ENCODE assay signal across 1 cellular context in the genomic region with DNA sequence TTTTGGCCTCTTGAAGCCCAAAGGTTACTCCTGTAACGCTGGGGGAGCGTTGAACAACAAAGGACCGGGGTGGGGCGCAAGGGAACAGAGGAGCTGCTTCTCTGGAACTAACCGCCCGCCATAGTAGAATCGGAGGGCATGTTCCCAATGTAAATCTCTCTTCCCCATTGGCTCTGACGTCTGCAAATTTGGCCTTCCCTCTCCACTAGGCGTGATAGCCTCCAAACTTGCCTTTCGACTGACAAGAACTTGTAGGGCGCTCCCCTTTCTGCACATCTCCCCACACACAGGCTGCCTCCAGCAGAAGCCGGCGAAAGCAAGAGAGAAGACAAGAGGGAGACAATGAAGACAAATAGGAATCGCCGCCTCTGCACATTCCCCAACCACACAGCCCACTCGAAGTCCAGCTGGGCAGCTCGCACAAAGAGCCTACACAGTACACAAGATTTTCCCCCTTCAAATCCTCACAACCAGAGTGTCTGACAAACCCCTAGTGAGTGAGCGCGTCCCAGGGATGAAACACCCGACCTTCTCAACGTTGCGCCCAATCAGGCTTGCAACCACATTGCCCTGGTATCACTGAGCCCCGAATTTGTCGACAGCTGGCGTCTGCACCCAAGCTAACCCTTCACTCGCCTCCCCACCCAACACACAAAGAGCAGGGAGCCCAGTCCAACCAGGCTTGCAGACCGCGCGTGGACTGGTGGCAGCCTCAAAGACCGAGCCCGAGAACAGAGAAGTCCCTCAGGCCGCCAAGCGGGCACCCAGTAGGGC.
TF ChIP-seq lines count a peak whose summit lies in the region.

No MANE protein-coding gene starts in this region.

TF ChIP-seq in H1, 55 proteins besides CTCF, POLR2A, EP300 and RAD21:
- TF ChIP-seq, protein P1, sequence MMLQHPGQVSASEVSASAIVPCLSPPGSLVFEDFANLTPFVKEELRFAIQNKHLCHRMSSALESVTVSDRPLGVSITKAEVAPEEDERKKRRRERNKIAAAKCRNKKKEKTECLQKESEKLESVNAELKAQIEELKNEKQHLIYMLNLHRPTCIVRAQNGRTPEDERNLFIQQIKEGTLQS (IDR thresholded peaks at IDR 0.05; ENCODE audit: insufficient read depth, low read depth, low read length), result no peak
- peak; percentile 47; the same call in 1 of the 2 replicates for TF ChIP-seq CBX8 (IDR thresholded peaks at IDR 0.05; ENCODE audit: borderline replicate concordance, low read depth, low read length)
- no peak for TF ChIP-seq CHD7 (IDR thresholded peaks at IDR 0.05; ENCODE audit: insufficient replicate concordance, low read length)
- peak; percentile 90 for TF ChIP-seq SUZ12 (IDR thresholded peaks at IDR 0.05; ENCODE audit: low read length)
- TF ChIP-seq, protein P2, sequence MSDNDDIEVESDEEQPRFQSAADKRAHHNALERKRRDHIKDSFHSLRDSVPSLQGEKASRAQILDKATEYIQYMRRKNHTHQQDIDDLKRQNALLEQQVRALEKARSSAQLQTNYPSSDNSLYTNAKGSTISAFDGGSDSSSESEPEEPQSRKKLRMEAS (IDR thresholded peaks at IDR 0.05), result peak; percentile 32; the same call in 1 of the 2 replicates
- TF ChIP-seq CHD2 (IDR thresholded peaks at IDR 0.05; ENCODE audit: low read length), result no peak
- TF ChIP-seq TBP (IDR thresholded peaks at IDR 0.05; ENCODE audit: low read depth, low read length), result no peak
- no peak for TF ChIP-seq SRF (IDR thresholded peaks at IDR 0.05; ENCODE audit: low read depth, low read length)
- TF ChIP-seq EGR1 (IDR thresholded peaks at IDR 0.05; ENCODE audit: borderline replicate concordance, low read depth, low read length), result no peak
- TF ChIP-seq, protein P3, sequence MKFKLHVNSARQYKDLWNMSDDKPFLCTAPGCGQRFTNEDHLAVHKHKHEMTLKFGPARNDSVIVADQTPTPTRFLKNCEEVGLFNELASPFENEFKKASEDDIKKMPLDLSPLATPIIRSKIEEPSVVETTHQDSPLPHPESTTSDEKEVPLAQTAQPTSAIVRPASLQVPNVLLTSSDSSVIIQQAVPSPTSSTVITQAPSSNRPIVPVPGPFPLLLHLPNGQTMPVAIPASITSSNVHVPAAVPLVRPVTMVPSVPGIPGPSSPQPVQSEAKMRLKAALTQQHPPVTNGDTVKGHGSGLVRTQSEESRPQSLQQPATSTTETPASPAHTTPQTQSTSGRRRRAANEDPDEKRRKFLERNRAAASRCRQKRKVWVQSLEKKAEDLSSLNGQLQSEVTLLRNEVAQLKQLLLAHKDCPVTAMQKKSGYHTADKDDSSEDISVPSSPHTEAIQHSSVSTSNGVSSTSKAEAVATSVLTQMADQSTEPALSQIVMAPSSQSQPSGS (IDR thresholded peaks at IDR 0.05; ENCODE audit: low read length), result no peak
- TF ChIP-seq GTF2F1 (IDR thresholded peaks at IDR 0.05; ENCODE audit: borderline replicate concordance, low read depth, low read length), result no peak
- TF ChIP-seq TCF12 (IDR thresholded peaks at IDR 0.05; ENCODE audit: low read depth, low read length), result no peak
- TF ChIP-seq NANOG (IDR thresholded peaks at IDR 0.05; ENCODE audit: insufficient read depth, low read depth, low read length, poor library complexity, severe bottlenecking), result no peak
- TF ChIP-seq USF2 (IDR thresholded peaks at IDR 0.05; ENCODE audit: low read length), result no peak
- TF ChIP-seq HDAC6 (IDR thresholded peaks at IDR 0.05; ENCODE audit: low read depth, low read length), result no peak
- no peak for TF ChIP-seq ZNF274 (IDR thresholded peaks at IDR 0.05; ENCODE audit: borderline replicate concordance, extremely low read depth, low read length)
- no peak for TF ChIP-seq CHD1 (IDR thresholded peaks at IDR 0.05; ENCODE audit: low read depth, low read length)
- no peak for TF ChIP-seq JUND (IDR thresholded peaks at IDR 0.05; ENCODE audit: low read length)
- no peak for TF ChIP-seq BRCA1 (IDR thresholded peaks at IDR 0.05; ENCODE audit: low read depth, low read length)
- no peak for TF ChIP-seq FOSL1 (IDR thresholded peaks at IDR 0.05; ENCODE audit: insufficient read depth, low read depth, low read length)
- TF ChIP-seq PHF8 (conservative IDR thresholded peaks at IDR 0.05; ENCODE audit: low read depth, low read length), result no peak
- no peak for TF ChIP-seq KDM5A (IDR thresholded peaks at IDR 0.05; ENCODE audit: low read length)
- no peak for TF ChIP-seq SIX5 (IDR thresholded peaks at IDR 0.05; ENCODE audit: low read depth, low read length)
- TF ChIP-seq CREB1 (IDR thresholded peaks at IDR 0.05), result no peak
- no peak for TF ChIP-seq BACH1 (IDR thresholded peaks at IDR 0.05; ENCODE audit: low read length)
- TF ChIP-seq TAF7 (optimal IDR thresholded peaks at IDR 0.05; ENCODE audit: borderline replicate concordance, low read depth, low read length), result no peak
- TF ChIP-seq TAF1 (IDR thresholded peaks at IDR 0.05; ENCODE audit: low read depth, low read length), result peak; percentile 28; the same call in 1 of the 2 replicates
- no peak for TF ChIP-seq RFX5 (IDR thresholded peaks at IDR 0.05; ENCODE audit: borderline replicate concordance, low read depth, low read length)
- no peak for TF ChIP-seq SP1 (IDR thresholded peaks at IDR 0.05; ENCODE audit: low read depth, low read length)
- TF ChIP-seq BCL11A (IDR thresholded peaks at IDR 0.05; ENCODE audit: low read depth in 2 of 2, low read length in 2 of 2), result no peak
- TF ChIP-seq CEBPB (IDR thresholded peaks at IDR 0.05; ENCODE audit: low read depth, low read length), result no peak
- TF ChIP-seq TEAD4 (IDR thresholded peaks at IDR 0.05; ENCODE audit: low read depth, low read length), result no peak
- no peak for TF ChIP-seq HDAC2 (IDR thresholded peaks at IDR 0.05; ENCODE audit: borderline replicate concordance in 1 of 2, low read depth in 2 of 2, low read length in 2 of 2)
- TF ChIP-seq JUN (IDR thresholded peaks at IDR 0.05; ENCODE audit: low read depth, low read length), result no peak
- no peak for TF ChIP-seq SIRT6 (IDR thresholded peaks at IDR 0.05; ENCODE audit: low read length)
- TF ChIP-seq CBX5 (IDR thresholded peaks at IDR 0.05; ENCODE audit: low read depth, low read length), result no peak
- TF ChIP-seq, protein P4, sequence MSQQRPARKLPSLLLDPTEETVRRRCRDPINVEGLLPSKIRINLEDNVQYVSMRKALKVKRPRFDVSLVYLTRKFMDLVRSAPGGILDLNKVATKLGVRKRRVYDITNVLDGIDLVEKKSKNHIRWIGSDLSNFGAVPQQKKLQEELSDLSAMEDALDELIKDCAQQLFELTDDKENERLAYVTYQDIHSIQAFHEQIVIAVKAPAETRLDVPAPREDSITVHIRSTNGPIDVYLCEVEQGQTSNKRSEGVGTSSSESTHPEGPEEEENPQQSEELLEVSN (IDR thresholded peaks at IDR 0.05), result no peak
- TF ChIP-seq KDM1A (IDR thresholded peaks at IDR 0.05; ENCODE audit: borderline replicate concordance, low read length), result no peak
- no peak for TF ChIP-seq SP4 (IDR thresholded peaks at IDR 0.05; ENCODE audit: low read length)
- no peak for TF ChIP-seq RBBP5 (IDR thresholded peaks at IDR 0.05; ENCODE audit: borderline replicate concordance, low read depth, low read length)
- TF ChIP-seq POU5F1 (IDR thresholded peaks at IDR 0.05; ENCODE audit: low read depth, low read length), result no peak
- no peak for TF ChIP-seq NRF1 (IDR thresholded peaks at IDR 0.05; ENCODE audit: low read depth, low read length)
- peak; percentile 30 for TF ChIP-seq RNF2 (IDR thresholded peaks at IDR 0.05; ENCODE audit: borderline replicate concordance, low read depth, low read length, missing control alignments, poor library complexity, severe bottlenecking)
- no peak for TF ChIP-seq RXRA (IDR thresholded peaks at IDR 0.05; ENCODE audit: insufficient read depth, low read depth, low read length)
- TF ChIP-seq MAFK (IDR thresholded peaks at IDR 0.05; ENCODE audit: low read depth, low read length), result no peak
- TF ChIP-seq POLR2AphosphoS5 (IDR thresholded peaks at IDR 0.05; ENCODE audit: low read depth, low read length), result no peak
- no peak for TF ChIP-seq SIN3A (conservative IDR thresholded peaks at IDR 0.05 in 1 of 2, IDR thresholded peaks at IDR 0.05 in 1 of 2; ENCODE audit: low read depth in 1 of 2, low read length in 2 of 2)
- TF ChIP-seq CTBP2 (IDR thresholded peaks at IDR 0.05; ENCODE audit: borderline replicate concordance, insufficient read depth, insufficient read length, low read length), result no peak
- TF ChIP-seq EZH2 (IDR thresholded peaks at IDR 0.05; ENCODE audit: low read depth, low read length, severe bottlenecking), result peak; percentile 95
- TF ChIP-seq ASH2L (IDR thresholded peaks at IDR 0.05; ENCODE audit: low read length), result no peak
- peak; percentile 56 for TF ChIP-seq KDM4A (IDR thresholded peaks at IDR 0.05; ENCODE audit: low read depth, low read length, severe bottlenecking)
- no peak for TF ChIP-seq SAP30 (IDR thresholded peaks at IDR 0.05; ENCODE audit: insufficient read depth, insufficient replicate concordance, low read length)
- TF ChIP-seq SP2 (IDR thresholded peaks at IDR 0.05; ENCODE audit: low read length), result no peak
- TF ChIP-seq GABPA (IDR thresholded peaks at IDR 0.05; ENCODE audit: borderline replicate concordance, insufficient read depth, low read length), result no peak
- TF ChIP-seq YY1 (IDR thresholded peaks at IDR 0.05; ENCODE audit: low read depth, low read length), result no peak
